In the genomic region with DNA sequence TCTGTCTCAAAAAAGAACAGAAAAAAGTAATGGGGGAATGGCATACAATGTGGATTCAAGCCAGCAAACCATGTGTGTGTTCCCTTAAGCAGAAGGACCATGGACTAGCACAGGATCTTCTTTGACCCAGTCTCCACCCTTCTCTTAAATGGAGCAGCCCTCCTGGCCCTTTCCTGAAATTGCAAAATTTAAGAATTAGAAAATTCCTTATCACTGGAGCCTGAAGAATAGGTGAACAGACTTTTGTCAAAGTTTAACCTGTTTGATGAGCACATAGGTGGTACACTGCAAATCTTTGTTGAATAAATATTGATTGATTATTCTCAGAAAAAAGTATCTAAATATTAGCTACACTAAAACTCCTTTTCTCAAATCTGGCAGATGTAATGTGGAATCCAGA, we compare ENCODE assay signal across 12 cellular contexts. TPM values are rescaled to one million over a fixed set of nuclear protein-coding genes. Genes with fewer than 3 reads are reported as not detected.
"Had no signal": no experiment of that assay in that cellular context is flagged by ENCODE, and none has a peak within 500 bp of the region (broad histone marks: within the 10 kb centered on the region; RNA-seq: fewer than 3 reads in every experiment).

No MANE protein-coding gene starts in this region.

- H2AFZ ChIP-seq: GM23248, GM23338 had no signal

- ATAC-seq: GM23338, HCT116 had no signal

- DNase-seq: GM23248, GOT3, H7, H9, HCEC 1CT, HFFc6 had no signal

- H3K36me3 ChIP-seq: HAP-1 had no signal

- H3K4me3 ChIP-seq: GM23248, GM23338, HAP-1 had no signal

- FAIRE-seq: H1, H54 had no signal

- H3K9ac ChIP-seq: GM23248 had no signal

- H3K27ac ChIP-seq: GM23248 had no signal

- H3K4me1 ChIP-seq: HAP-1 had no signal

- H3K9me3 ChIP-seq: HAP-1 had no signal

- H3K4me2 ChIP-seq: GM23338 had no signal

RNA-seq across cellular contexts. Expression of a gene that starts 12.6 kb away (rescaled TPM):
- total RNA-seq: H1, H7, H9 had no signal

RNA-seq across cellular contexts. Expression of a gene that starts 12.7 kb away (rescaled TPM):
- total RNA-seq: H1, H4, H7, H9 had no signal

RNA-seq across cellular contexts. Expression of a gene that starts 54.8 kb away (rescaled TPM):
- total RNA-seq: GM23248, H4, HFFc6 had no signal
- polyA plus RNA-seq: GM23248 had no signal
